In the genomic region with DNA sequence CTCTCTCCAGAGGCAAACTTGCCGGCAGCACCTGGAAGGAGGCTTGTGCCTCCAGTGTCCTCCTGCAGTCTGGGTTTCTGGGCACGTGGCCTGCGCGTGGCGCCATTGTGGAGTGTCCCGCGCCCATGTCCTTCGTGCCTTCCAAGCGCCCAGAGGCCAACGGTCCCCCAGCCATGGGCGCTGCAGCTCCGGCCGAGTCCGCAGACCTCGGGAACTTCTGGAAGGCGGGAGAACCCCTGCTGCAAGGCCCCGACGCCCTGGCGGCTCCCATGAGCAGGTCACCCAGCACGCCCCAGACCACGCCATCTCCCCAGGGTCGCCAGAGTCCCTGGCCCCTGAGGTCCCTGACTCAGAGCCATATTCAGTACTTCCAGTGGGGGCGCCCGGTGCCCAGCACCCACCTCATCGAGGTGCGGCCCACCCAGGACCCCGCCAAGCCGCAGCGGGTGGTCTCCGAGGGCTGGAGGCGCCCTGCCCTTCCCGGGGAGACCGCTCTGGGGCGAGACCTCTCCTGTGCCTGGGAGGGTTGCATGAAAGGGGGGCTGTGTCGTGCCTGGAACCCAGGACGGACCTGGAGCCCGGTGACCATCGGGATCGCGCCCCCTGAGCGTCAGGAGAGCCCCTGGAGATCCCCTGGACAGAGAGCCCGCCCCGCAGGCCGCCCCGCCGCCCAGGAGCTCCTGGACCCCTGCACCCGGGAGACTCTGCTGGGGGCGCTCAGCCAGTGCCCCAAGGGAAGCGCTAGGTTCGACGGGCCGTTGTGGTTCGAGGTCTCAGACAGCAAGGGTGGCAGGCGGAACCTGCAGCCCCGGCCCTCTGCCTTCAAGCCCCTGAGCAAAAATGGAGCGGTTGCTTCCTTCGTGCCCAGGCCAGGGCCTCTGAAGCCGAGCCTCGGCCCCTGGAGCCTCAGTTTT, we compare ENCODE assay signal across 18 cellular contexts. TPM values are rescaled to one million over a fixed set of nuclear protein-coding genes. Genes with fewer than 3 reads are reported as not detected.
DNase-seq lines count a peak whose midpoint lies in the region; ATAC-seq lines count a peak whose summit lies in the region.
"Had no signal": no experiment of that assay in that cellular context is flagged by ENCODE, and none has a peak within 500 bp of the region (broad histone marks: within the 10 kb centered on the region; RNA-seq: fewer than 3 reads in every experiment).

Gene POM121L12, plus strand, starts transcription at position 135 of the 914 bp plus-strand sequence. Its CDS starts 39 bp downstream, at position 174.

- peaks cover 22 to 33% of the 10 kb centered on the region in 2 donors for H3K9me3 Mint-ChIP-seq in stimulated activated naive CD8-positive, alpha-beta T cell treated with anti-CD3 and anti-CD28 coated beads, Interleukin-15, amount 100 ng/mL, for 72 hours
- peaks cover 7% of the 10 kb centered on the region for H3K9me3 Mint-ChIP-seq in stimulated activated memory B cell treated with anti-CD40 and anti-IgM and Interleukin-4, amounts not matched to agents 10 μg/mL and 1 μg/mL and 100 μg/mL, for 72 hours
- H3K9me3 Mint-ChIP-seq in activated T-cell treated with anti-CD3 and anti-CD28 coated beads, Interleukin-2, amount 50 U/mL, for 72 hours = peaks cover 12 to 14% of the 10 kb centered on the region in 2 donors

- H3K36me3 Mint-ChIP-seq in stimulated activated memory B cell treated with anti-CD40 and anti-IgM and Interleukin-4, amounts not matched to agents 10 μg/mL and 1 μg/mL and 100 μg/mL, for 72 hours = no peaks in the 10 kb centered on the region
- H3K36me3 Mint-ChIP-seq in activated T-cell treated with anti-CD3 and anti-CD28 coated beads, Interleukin-2, amount 50 U/mL, for 72 hours (ENCODE audit: insufficient read depth in 2 of 2) = peaks cover 0 to 1% of the 10 kb centered on the region in 2 donors
- H3K36me3 Mint-ChIP-seq: CD8-positive, alpha-beta T cell had no signal

- WGBS in neuronal stem cell (ENCODE audit: extremely low coverage in 2 of 2, insufficient read length in 2 of 2, insufficient replicate concordance in 1 of 2), 2 donors = no CpG with 5 or more reads among the region's 59 CpGs
- 94 to 95% methylated on average over 53 to 59 of the region's 59 CpGs for WGBS in aorta, 2 donors

- peak within 1 kb of the TSS; percentile 46 for H2AK5ac ChIP-seq in neuronal stem cell (ENCODE audit: low read depth, low read length)

- H3K4me3 Mint-ChIP-seq in stimulated activated naive CD8-positive, alpha-beta T cell treated with anti-CD3 and anti-CD28 coated beads, Interleukin-15, amount 100 ng/mL, for 72 hours = no peak within 1 kb of the TSS
- H3K4me3 Mint-ChIP-seq in stimulated activated memory B cell treated with anti-CD40 and anti-IgM and Interleukin-4, amounts not matched to agents 10 μg/mL and 1 μg/mL and 100 μg/mL, for 72 hours = no peak within 1 kb of the TSS
- H3K4me3 Mint-ChIP-seq in activated T-cell treated with anti-CD3 and anti-CD28 coated beads, Interleukin-2, amount 50 U/mL, for 72 hours = no peak within 1 kb of the TSS
- H3K4me3 Mint-ChIP-seq: CD8-positive, alpha-beta T cell; H9 had no signal

- H4K8ac ChIP-seq in neuronal stem cell (ENCODE audit: low read depth, low read length) = no peak within 1 kb of the TSS

- no peak within 1 kb of the TSS for H3K14ac ChIP-seq in neuronal stem cell (ENCODE audit: low read length)

- no peak for DNase-seq in stimulated activated naive CD8-positive, alpha-beta T cell treated with anti-CD3 and anti-CD28 coated beads, Interleukin-15, Interleukin-2, amounts not matched to agents 100 U/mL and 50 U/mL, for 24 hours
- no peak for DNase-seq in stimulated activated naive CD8-positive, alpha-beta T cell treated with anti-CD3 and anti-CD28 coated beads, Interleukin-15, amount 100 ng/mL, for 72 hours
- DNase-seq in neuronal stem cell (ENCODE audit: low spot score) = no peak
- DNase-seq in aorta = peak in 1 of 2 donors; percentile 73
- DNase-seq in activated T-cell treated with anti-CD3 and anti-CD28 coated beads, Interleukin-2, amount 50 U/mL, for 72 hours = no peak
- DNase-seq in SK-N-DZ (ENCODE audit: low spot score) = no peak
- DNase-seq: BE2C; CD8-positive, alpha-beta T cell; COR-L47; DMS153; DMS79 treated with DMSO at 0.1 percent for 48 hours; EL; GOT3; H9 had no signal

- H3K9me3 ChIP-seq in neuronal stem cell (replicated peaks in 1 of 2; ENCODE audit: control insufficient read depth in 2 of 2, insufficient read depth in 1 of 2, low read depth in 1 of 2, low read length in 2 of 2) (peaks cover 0 to 4% of the 10 kb centered on the region in 2 donors), aorta (ENCODE audit: control insufficient read depth, low read length) (no peaks in the 10 kb centered on the region)
- H3K9me3 ChIP-seq: BE2C had no signal

- no peaks in the 10 kb centered on the region for H3K27me3 Mint-ChIP-seq in stimulated activated naive CD8-positive, alpha-beta T cell treated with anti-CD3 and anti-CD28 coated beads, Interleukin-15, amount 100 ng/mL, for 72 hours
- no peaks in the 10 kb centered on the region for H3K27me3 Mint-ChIP-seq in stimulated activated memory B cell treated with anti-CD40 and anti-IgM and Interleukin-4, amounts not matched to agents 10 μg/mL and 1 μg/mL and 100 μg/mL, for 72 hours
- H3K27me3 Mint-ChIP-seq in activated T-cell treated with anti-CD3 and anti-CD28 coated beads, Interleukin-2, amount 50 U/mL, for 72 hours (ENCODE audit: low read depth) = no peaks in the 10 kb centered on the region

- no peak within 1 kb of the TSS for H3K4me3 ChIP-seq in neuronal stem cell (ENCODE audit: low read length in 2 of 2)
- H3K4me3 ChIP-seq in aorta (ENCODE audit: low read length in 2 of 2) = no peak within 1 kb of the TSS

- no peak within 1 kb of the TSS for H2BK120ac ChIP-seq in neuronal stem cell (ENCODE audit: low read depth, low read length)

- no peak within 1 kb of the TSS for H2BK15ac ChIP-seq in neuronal stem cell (ENCODE audit: low read length)

- peak; percentile 9 for ATAC-seq in stimulated activated naive CD8-positive, alpha-beta T cell treated with anti-CD3 and anti-CD28 coated beads, Interleukin-15, Interleukin-2, amounts not matched to agents 100 U/mL and 50 U/mL, for 24 hours
- ATAC-seq in stimulated activated naive CD8-positive, alpha-beta T cell treated with anti-CD3 and anti-CD28 coated beads, Interleukin-15, amount 100 ng/mL, for 72 hours = no peak
- peak; percentile 34 for ATAC-seq in stimulated activated memory B cell treated with anti-CD40 and anti-IgM and Interleukin-4, amounts not matched to agents 10 μg/mL and 1 μg/mL and 100 μg/mL, for 72 hours
- ATAC-seq in aorta (ENCODE audit: low FRiP score) (peak; percentile 50), GM18498 (IDR thresholded peaks at IDR 0.05; ENCODE audit: unreplicated experiment) (no peak)
- ATAC-seq in activated T-cell treated with anti-CD3 and anti-CD28 coated beads, Interleukin-2, amount 50 U/mL, for 72 hours (replicated peaks in 1 of 2) = no peak
- ATAC-seq: CD8-positive, alpha-beta T cell had no signal

- H3K4me1 ChIP-seq in neuronal stem cell (ENCODE audit: control insufficient read depth in 2 of 2, insufficient read depth in 1 of 2, low read depth in 1 of 2, low read length in 2 of 2) = no peaks in the 10 kb centered on the region
- no peaks in the 10 kb centered on the region for H3K4me1 ChIP-seq in aorta (ENCODE audit: control insufficient read depth in 1 of 2, insufficient read depth in 2 of 2, low read length in 2 of 2)
- H3K4me1 ChIP-seq: BE2C had no signal

- H2BK5ac ChIP-seq in neuronal stem cell (ENCODE audit: low read length) = no peak within 1 kb of the TSS

- H2AFZ ChIP-seq in neuronal stem cell (ENCODE audit: low read length) = no peak within 1 kb of the TSS

- no peaks in the 10 kb centered on the region for H3K4me1 Mint-ChIP-seq in stimulated activated naive CD8-positive, alpha-beta T cell treated with anti-CD3 and anti-CD28 coated beads, Interleukin-15, amount 100 ng/mL, for 72 hours
- no peaks in the 10 kb centered on the region for H3K4me1 Mint-ChIP-seq in stimulated activated memory B cell treated with anti-CD40 and anti-IgM and Interleukin-4, amounts not matched to agents 10 μg/mL and 1 μg/mL and 100 μg/mL, for 72 hours
- H3K4me1 Mint-ChIP-seq in activated T-cell treated with anti-CD3 and anti-CD28 coated beads, Interleukin-2, amount 50 U/mL, for 72 hours (ENCODE audit: low read depth) = no peaks in the 10 kb centered on the region

- no peak within 1 kb of the TSS for H4K91ac ChIP-seq in neuronal stem cell (ENCODE audit: low read depth, low read length, poor library complexity)

- H3K4me2 ChIP-seq in neuronal stem cell (ENCODE audit: insufficient read depth, low read length, poor library complexity, severe bottlenecking) = no peak within 1 kb of the TSS

- H3K27me3 ChIP-seq in neuronal stem cell (ENCODE audit: control insufficient read depth in 3 of 3, insufficient read depth in 3 of 3, low read depth in 1 of 3, low read length in 3 of 3) (no peaks in the 10 kb centered on the region), aorta (ENCODE audit: control insufficient read depth in 1 of 2, insufficient read depth in 2 of 2, low read length in 1 of 2) (no peaks in the 10 kb centered on the region)
- H3K27me3 ChIP-seq: BE2C had no signal

- H3K27ac ChIP-seq in neuronal stem cell (replicated peaks; ENCODE audit: low read length) = no peak within 1 kb of the TSS
- H3K27ac ChIP-seq in aorta (ENCODE audit: low read depth in 1 of 2, low read length in 2 of 2) = no peak within 1 kb of the TSS
- H3K27ac ChIP-seq: C4-2B, HL-60 had no signal

- no peak within 1 kb of the TSS for H3K4ac ChIP-seq in neuronal stem cell (ENCODE audit: low read length)

- H3K36me3 ChIP-seq in neuronal stem cell (replicated peaks in 1 of 2; ENCODE audit: control insufficient read depth in 2 of 2, insufficient read depth in 2 of 2, low read length in 2 of 2) (no peaks in the 10 kb centered on the region), aorta (ENCODE audit: control insufficient read depth in 1 of 2, insufficient read depth in 2 of 2, low read length in 1 of 2) (no peaks in the 10 kb centered on the region)
- H3K36me3 ChIP-seq: BE2C had no signal

- no peak within 1 kb of the TSS for H2BK12ac ChIP-seq in neuronal stem cell (ENCODE audit: low read length)

- intact Hi-C loops in aorta (cut with DNase I) = no loop called here

- H3K79me1 ChIP-seq in neuronal stem cell (ENCODE audit: low read depth, low read length) = no peaks in the 10 kb centered on the region

- no peak within 1 kb of the TSS for H3K9ac ChIP-seq in neuronal stem cell (ENCODE audit: low read depth, low read length, poor library complexity)

- H3K18ac ChIP-seq in neuronal stem cell (ENCODE audit: low read length) = peak within 1 kb of the TSS; percentile 48

- H3K23ac ChIP-seq in neuronal stem cell (ENCODE audit: low read depth, low read length, poor library complexity) = no peak within 1 kb of the TSS

- no peak within 1 kb of the TSS for H3K27ac Mint-ChIP-seq in stimulated activated naive CD8-positive, alpha-beta T cell treated with anti-CD3 and anti-CD28 coated beads, Interleukin-15, amount 100 ng/mL, for 72 hours
- no peak within 1 kb of the TSS for H3K27ac Mint-ChIP-seq in stimulated activated memory B cell treated with anti-CD40 and anti-IgM and Interleukin-4, amounts not matched to agents 10 μg/mL and 1 μg/mL and 100 μg/mL, for 72 hours
- H3K27ac Mint-ChIP-seq in activated T-cell treated with anti-CD3 and anti-CD28 coated beads, Interleukin-2, amount 50 U/mL, for 72 hours = no peak within 1 kb of the TSS
- H3K27ac Mint-ChIP-seq: CD8-positive, alpha-beta T cell; H9 had no signal

RNA-seq across cellular contexts. Expression of gene POM121L12, which starts in this region (rescaled TPM):
- not detected for polyA plus RNA-seq in neuronal stem cell (2013, experiment 1 of 2)
- polyA plus RNA-seq in neuronal stem cell (2013, experiment 2 of 2) = not detected
- total RNA-seq in aorta = not detected
- polyA plus RNA-seq in aorta = not detected
- not detected for total RNA-seq in activated T-cell treated with anti-CD3 and anti-CD28 coated beads, Interleukin-2, amount 50 U/mL, for 72 hours
- not detected in 2 replicates for polyA plus RNA-seq in SK-N-DZ (2014; cell fraction: cytosol; rRNA removed)
- polyA plus RNA-seq in SK-N-DZ (2014; cell fraction: nucleus; rRNA removed) = not detected in 2 replicates
- total RNA-seq: CD8-positive, alpha-beta T cell; H9 had no signal

Comparison
In these comparisons a context has a peak if more than half of its experiments do, and no peak if none do; other contexts are left out.
1. ATAC-seq: peak in stimulated activated naive CD8-positive, alpha-beta T cell treated with anti-CD3 and anti-CD28 coated beads, Interleukin-15, Interleukin-2, amounts not matched to agents 100 U/mL and 50 U/mL, for 24 hours (single experiment) and stimulated activated memory B cell treated with anti-CD40 and anti-IgM and Interleukin-4, amounts not matched to agents 10 μg/mL and 1 μg/mL and 100 μg/mL, for 72 hours (single experiment); none in stimulated activated naive CD8-positive, alpha-beta T cell treated with anti-CD3 and anti-CD28 coated beads, Interleukin-15, amount 100 ng/mL, for 72 hours (single experiment), activated T-cell treated with anti-CD3 and anti-CD28 coated beads, Interleukin-2, amount 50 U/mL, for 72 hours (0 of 2) and GM18498 (single experiment).
2. Peak in ATAC-seq in aorta; RNA of the gene not detected or under 1 TPM.